8 cellular contexts compared by ENCODE assay signal in the genomic region with DNA sequence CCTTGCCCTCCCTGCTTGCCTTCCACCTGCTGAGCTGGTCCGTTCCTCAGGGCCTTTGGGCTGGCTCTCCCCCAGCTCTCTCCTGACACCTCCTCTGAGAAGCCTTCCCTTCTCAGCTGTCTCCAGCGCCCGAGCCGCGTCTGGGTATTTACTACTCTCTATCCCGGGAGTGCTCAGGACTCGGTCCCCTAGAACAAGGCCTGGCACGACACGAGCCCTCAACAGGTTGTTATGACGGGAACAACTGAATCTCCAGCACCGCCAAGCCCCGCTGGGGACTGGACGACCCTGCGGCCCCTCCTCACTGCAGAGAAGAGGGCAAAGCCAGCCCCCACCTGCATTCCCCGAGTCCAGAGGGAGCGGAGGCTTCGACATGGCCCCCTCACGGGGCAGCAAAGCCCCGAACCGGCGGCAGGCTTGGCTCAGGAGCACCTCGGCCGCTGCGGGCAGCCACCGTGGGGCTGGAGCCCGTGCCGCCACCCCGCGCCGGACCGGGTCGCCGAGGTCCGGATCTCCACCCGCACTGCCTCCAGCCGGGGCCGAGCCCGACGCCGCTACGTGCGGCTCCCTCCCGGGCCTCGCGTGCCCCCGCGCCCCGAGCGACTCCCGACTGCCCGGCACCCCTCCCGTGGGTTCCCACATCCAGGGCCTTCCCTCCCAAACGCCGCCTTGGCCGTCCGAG. TPM values are rescaled to one million over a fixed set of nuclear protein-coding genes. Genes with fewer than 3 reads are reported as not detected.
DNase-seq lines count a peak whose midpoint lies in the region; ATAC-seq and TF ChIP-seq lines count a peak whose summit lies in the region.

No MANE protein-coding gene starts in this region.

- H3K27me3 ChIP-seq in esophagus squamous epithelium = no peaks in the 10 kb centered on the region

- peak overlapping the region; percentile 87 to 97 (median 91) for H3K27ac ChIP-seq in esophagus squamous epithelium

- no peaks in the 10 kb centered on the region for H3K36me3 ChIP-seq in esophagus squamous epithelium

- H3K27me3 Mint-ChIP-seq in activated B cell treated with CpG ODN at 0.5 μM for 24 hours (no peaks in the 10 kb centered on the region), neural crest cell (ENCODE audit: low read depth) (peaks cover 3% of the 10 kb centered on the region)

- H3K4me3 ChIP-seq in esophagus squamous epithelium = peak overlapping the region; percentile 65 to 88 (median 82)

- H3K4me1 ChIP-seq in esophagus squamous epithelium = peaks cover 28 to 66% (median 38%) of the 10 kb centered on the region in 3 donors

- WGBS in esophagus squamous epithelium, 2 donors = 0 to 10% methylated on average over 1 to 2 of the region's 56 CpGs

- H3K9me3 Mint-ChIP-seq in activated B cell treated with CpG ODN at 0.5 μM for 24 hours (no peaks in the 10 kb centered on the region), neural crest cell (no peaks in the 10 kb centered on the region)

- DNase-seq in NCI-H1417 (lab: John Stamatoyannopoulos, UW) (peak in 2 of 3 experiments; percentile 51 to 61), NCI-H1417 treated with DMSO at 0.1 percent for 48 hours (lab: John Stamatoyannopoulos, UW) (no peak), activated B cell treated with CpG ODN at 0.5 μM for 24 hours (no peak), esophagus squamous epithelium (lab: John Stamatoyannopoulos, UW) (no peak), neural crest cell (ENCODE audit: low read depth, low spot score) (peak; percentile 36), NCI-H187 (lab: John Stamatoyannopoulos, UW) (no peak)
- DNase-seq in central memory CD4-positive, alpha-beta T cell = no peak

- TF ChIP-seq POLR2A in esophagus squamous epithelium (IDR thresholded peaks at IDR 0.05) = no peak

- peak overlapping the region; percentile 80 for H3K4me3 Mint-ChIP-seq in activated B cell treated with CpG ODN at 0.5 μM for 24 hours
- peak overlapping the region; percentile 89 for H3K4me3 Mint-ChIP-seq in neural crest cell

- intact Hi-C loops in activated B cell treated with CpG ODN at 0.5 μM for 24 hours (cut with micrococcal nuclease) (loop anchor here (1.0 to 10.0 kb wide), 14 partner anchors 9 to 1995 kb away; partner anchors contain the start of genes ABTB1, EEFSEC, MCM2 and OSBPL11), esophagus squamous epithelium (cut with DNase I) (no loop called here)

- no peaks in the 10 kb centered on the region for H3K9me3 ChIP-seq in esophagus squamous epithelium

- H3K4me1 Mint-ChIP-seq in activated B cell treated with CpG ODN at 0.5 μM for 24 hours (peaks cover 28% of the 10 kb centered on the region), neural crest cell (peaks cover 38% of the 10 kb centered on the region)

- POLR2A ChIA-PET in activated B cell treated with CpG ODN at 0.5 μM for 24 hours (lab: Charles Lee) = no interaction called here

- TF ChIP-seq CTCF in activated B cell treated with CpG ODN at 0.5 μM for 24 hours (IDR thresholded peaks at IDR 0.05) (no peak), esophagus squamous epithelium (IDR thresholded peaks at IDR 0.05) (no peak), neural crest cell (conservative IDR thresholded peaks at IDR 0.05) (no peak)

- CTCF ChIA-PET in activated B cell treated with CpG ODN at 0.5 μM for 24 hours (lab: Charles Lee) = interaction anchor here (1.0 to 3.8 kb wide), 2 partner anchors 15 to 106 kb away, joined by 5 to 11 read pairs; no protein-coding TSS in a partner anchor

- ATAC-seq in HG02973 (IDR thresholded peaks at IDR 0.05; ENCODE audit: unreplicated experiment) = peak; percentile 8
- no peak for ATAC-seq in activated B cell treated with CpG ODN at 0.5 μM for 24 hours (ENCODE audit: low read depth)

- H3K36me3 Mint-ChIP-seq in activated B cell treated with CpG ODN at 0.5 μM for 24 hours (ENCODE audit: low read depth) = peaks cover 4% of the 10 kb centered on the region
- H3K36me3 Mint-ChIP-seq in neural crest cell (ENCODE audit: low read depth) = no peaks in the 10 kb centered on the region

- H3K27ac Mint-ChIP-seq in activated B cell treated with CpG ODN at 0.5 μM for 24 hours (no peak overlapping the region), neural crest cell (ENCODE audit: unreplicated experiment) (no peak overlapping the region)

RNA-seq across cellular contexts. Expression of gene TPRA1, which starts 0.8 kb away (rescaled TPM):
- total RNA-seq in activated B cell treated with CpG ODN at 0.5 μM for 24 hours = 17.5 and 18.3 TPM in 2 replicates
- 10 to 100 TPM; 19.2 to 25.7 (median 21.0) TPM for total RNA-seq in esophagus squamous epithelium
- total RNA-seq in neural crest cell = 27.2 and 27.4 TPM in 2 replicates

RNA-seq across cellular contexts. Expression of gene MCM2, which starts 8.5 kb away (rescaled TPM):
- total RNA-seq in activated B cell treated with CpG ODN at 0.5 μM for 24 hours (44.4 and 45.6 TPM in 2 replicates), esophagus squamous epithelium (10 to 100 TPM; 10.3 to 40.4 (median 30.5) TPM), neural crest cell (223 and 228 TPM in 2 replicates)

RNA-seq across cellular contexts. Expression of gene PODXL2, which starts 39.2 kb away (rescaled TPM):
- total RNA-seq in activated B cell treated with CpG ODN at 0.5 μM for 24 hours (3.3 and 3.7 TPM in 2 replicates), esophagus squamous epithelium (1 to 10 TPM; 2.1 to 5.5 (median 4.4) TPM), neural crest cell (70.8 and 74.0 TPM in 2 replicates)

Comparison
In these comparisons a context has a peak if more than half of its experiments do, and no peak if none do; other contexts are left out.
1. DNase-seq: peak in NCI-H1417 (2 of 3) and neural crest cell (single experiment); none in NCI-H1417 treated with DMSO at 0.1 percent for 48 hours (single experiment), activated B cell treated with CpG ODN at 0.5 μM for 24 hours (single experiment), esophagus squamous epithelium (single experiment), central memory CD4-positive, alpha-beta T cell (single experiment) and NCI-H187 (0 of 2).
2. RNA of gene PODXL2, which starts 39.2 kb away (total RNA-seq): 70.8 to 74.0 TPM in neural crest cell; 2.1 to 5.5 TPM in esophagus squamous epithelium and 3.3 to 3.7 TPM in activated B cell treated with CpG ODN at 0.5 μM for 24 hours; every median in the first group is over 10 times any median in the second.